In genomic region chr18:46335551-46336059, GRCh38 we compare ENCODE assay signal across 9 cellular contexts.
DNase-seq lines count a peak whose midpoint lies in the region; ATAC-seq and TF ChIP-seq lines count a peak whose summit lies in the region.
"Had no signal": no experiment of that assay in that cellular context is flagged by ENCODE, and none has a peak within 500 bp of the region (broad histone marks: within the 10 kb centered on the region; RNA-seq: fewer than 3 reads in every experiment).

No MANE protein-coding gene starts in this region.

- no peaks in the 10 kb centered on the region for H3K9me3 ChIP-seq in SK-N-MC (ENCODE audit: low read depth, low read length)
- no peaks in the 10 kb centered on the region for H3K9me3 ChIP-seq in cardiac muscle cell (ENCODE audit: low read depth)
- H3K9me3 ChIP-seq in sigmoid colon: no peaks in the 10 kb centered on the region
- no peaks in the 10 kb centered on the region for H3K9me3 ChIP-seq in gastroesophageal sphincter

- H3K9ac ChIP-seq in SK-N-MC (ENCODE audit: insufficient read length): peak overlapping the region; percentile 83

- H3K4me3 ChIP-seq in SK-N-MC (peak overlapping the region; percentile 89), cardiac muscle cell (peak overlapping the region; percentile 99), sigmoid colon (peak overlapping the region in 3 of 4 donors; percentile 56 to 72 (median 70)), gastroesophageal sphincter (peak overlapping the region in 1 of 2 donors; percentile 67)

- no peak for TF ChIP-seq EP300 in sigmoid colon (IDR thresholded peaks at IDR 0.05)
- TF ChIP-seq EP300 in gastroesophageal sphincter (IDR thresholded peaks at IDR 0.05): no peak

- TF ChIP-seq CTCF in cardiac muscle cell (IDR thresholded peaks at IDR 0.05; ENCODE audit: low read depth, low read length) (no peak), sigmoid colon (IDR thresholded peaks at IDR 0.05) (no peak), gastroesophageal sphincter (IDR thresholded peaks at IDR 0.05) (no peak)

- H3K4me1 ChIP-seq in cardiac muscle cell (ENCODE audit: low read depth): peaks cover 49% of the 10 kb centered on the region
- peaks cover 0 to 45% (median 32%) of the 10 kb centered on the region in 4 donors for H3K4me1 ChIP-seq in sigmoid colon
- peaks cover 2 to 36% (median 12%) of the 10 kb centered on the region in 3 donors for H3K4me1 ChIP-seq in gastroesophageal sphincter

- no peak for ATAC-seq in HG02798 (IDR thresholded peaks at IDR 0.05; ENCODE audit: poor library complexity, unreplicated experiment)
- no peak for ATAC-seq in gastroesophageal sphincter

- TF ChIP-seq POLR2A in sigmoid colon (IDR thresholded peaks at IDR 0.05) (no peak), gastroesophageal sphincter (IDR thresholded peaks at IDR 0.05) (no peak)

- DNase-seq in NCI-H2107 treated with DMSO at 0.1 percent for 48 hours (lab: John Stamatoyannopoulos, UW; ENCODE audit: unreplicated experiment): peak; percentile 32
- no peak for DNase-seq in NCI-H2107 (lab: John Stamatoyannopoulos, UW)
- DNase-seq in SK-N-MC (ENCODE audit: low read depth, low spot score): no peak
- peak; percentile 53 to 60 for DNase-seq in cardiac muscle cell (ENCODE audit: low read depth in 1 of 2, low spot score in 1 of 2)
- peak; percentile 58 for DNase-seq in sigmoid colon
- no peak for DNase-seq in hippocampal formation (lab: John Stamatoyannopoulos, UW)
- DNase-seq: activated CD4-positive, CD25-positive, alpha-beta regulatory T cell had no signal

- H3K27ac ChIP-seq in SK-N-MC (no peak overlapping the region), cardiac muscle cell (peak overlapping the region; percentile 80), sigmoid colon (peak overlapping the region in 3 of 4 donors; percentile 55 to 71 (median 66)), gastroesophageal sphincter (peak overlapping the region in 2 of 4 donors; percentile 42 to 59)

- intact Hi-C loops in sigmoid colon (cut with DNase I): loop anchor here (5.0 kb wide), 2 partner anchors 77 to 163 kb away; a partner anchor contains a TSS

- 38 to 45% methylated on average over 13 of the region's 13 CpGs for WGBS in sigmoid colon, 2 donors
- WGBS in gastroesophageal sphincter (ENCODE audit: low coverage in 1 of 2), 2 donors: 22 to 31% methylated on average over 8 to 10 of the region's 13 CpGs

- H3K27me3 ChIP-seq in cardiac muscle cell (no peaks in the 10 kb centered on the region), sigmoid colon (peaks cover 0 to 5% (median 5%) of the 10 kb centered on the region in 3 donors), gastroesophageal sphincter (peaks cover 4% of the 10 kb centered on the region)

- no peaks in the 10 kb centered on the region for H3K36me3 ChIP-seq in SK-N-MC (ENCODE audit: insufficient read depth, low read length)
- H3K36me3 ChIP-seq in cardiac muscle cell: no peaks in the 10 kb centered on the region
- no peaks in the 10 kb centered on the region for H3K36me3 ChIP-seq in sigmoid colon
- no peaks in the 10 kb centered on the region for H3K36me3 ChIP-seq in gastroesophageal sphincter

Comparison
In these comparisons a context has a peak if more than half of its experiments do, and no peak if none do; other contexts are left out.
1. DNase-seq: peak in NCI-H2107 treated with DMSO at 0.1 percent for 48 hours (single experiment), cardiac muscle cell (2 of 2) and sigmoid colon (single experiment); none in NCI-H2107 (single experiment), SK-N-MC (single experiment) and hippocampal formation (0 of 2).